7 cellular contexts compared by ENCODE assay signal in the genomic region with DNA sequence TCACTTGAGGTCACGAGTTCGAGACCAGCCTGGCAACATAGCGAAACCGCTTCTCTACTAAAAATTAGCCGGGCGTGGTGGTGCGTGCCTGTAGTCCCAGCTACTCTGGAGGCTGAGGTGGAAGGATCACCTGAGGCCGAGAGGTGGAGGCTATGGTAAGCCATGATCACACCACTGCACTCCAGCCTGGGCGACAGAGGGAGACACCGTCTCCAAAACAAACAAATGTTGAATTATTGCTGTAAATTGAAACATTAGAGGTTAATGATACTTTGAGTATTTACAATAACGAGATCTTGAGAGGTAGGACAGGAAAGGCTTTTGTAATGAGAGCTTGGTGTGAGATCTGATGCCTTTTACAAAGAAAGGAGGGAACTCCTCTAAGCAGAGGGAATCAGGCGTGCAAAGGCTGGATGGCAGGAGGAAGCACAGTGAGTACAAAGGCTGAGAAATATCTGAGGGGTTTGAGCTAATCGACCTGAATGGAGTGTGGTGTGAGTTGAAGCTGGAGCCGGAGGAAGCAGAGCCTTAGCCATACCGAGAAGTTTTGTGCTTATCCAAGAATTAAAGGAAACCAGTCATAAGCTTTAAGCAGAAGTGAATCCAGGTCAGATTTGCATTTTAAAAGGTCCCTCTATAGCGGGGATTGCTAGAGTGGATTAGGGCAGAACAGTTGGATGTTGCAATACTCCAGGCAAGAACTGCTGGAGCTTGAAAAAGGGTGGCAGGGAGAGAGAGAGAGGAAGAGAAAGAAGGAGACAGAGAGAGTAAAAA. TPM values are rescaled to one million over a fixed set of nuclear protein-coding genes. Genes with fewer than 3 reads are reported as not detected.
A peak's percentile ranks its signal among the peaks of the same experiment; 100 is the strongest.
DNase-seq lines count a peak whose midpoint lies in the region; ATAC-seq and TF ChIP-seq lines count a peak whose summit lies in the region.

No MANE protein-coding gene starts in this region.

- WGBS in heart right ventricle, 2 donors = 66 to 69% methylated on average over 16 of the region's 16 CpGs

- peaks cover 0 to 14% (median 0%) of the 10 kb centered on the region in 9 donors for H3K36me3 ChIP-seq in heart right ventricle

- H3K4me3 Mint-ChIP-seq in activated T-helper 1 cell treated with anti-CD3 and anti-CD28 coated beads, Interleukin-12 subunit alpha, Interleukin-12 subunit beta, Interleukin-2, Interleukin-4 antibody, amounts not matched to agents 30 ng/mL and 10 ng/mL and 1 ng/mL, durations not matched to agents 14 hours and 24 hours and 36 hours = peak overlapping the region; percentile 99

- no peaks in the 10 kb centered on the region for H3K27me3 ChIP-seq in heart right ventricle

- peak; percentile 47 for DNase-seq in GM12865 (ENCODE audit: low read depth)
- peak; percentile 37 for DNase-seq in NCI-H1417 treated with DMSO at 0.1 percent for 48 hours (lab: John Stamatoyannopoulos, UW)
- DNase-seq in activated T-helper 1 cell treated with anti-CD3 and anti-CD28 coated beads, Interleukin-12 subunit alpha, Interleukin-12 subunit beta, Interleukin-2, Interleukin-4 antibody, amounts not matched to agents 30 ng/mL and 10 ng/mL and 1 ng/mL, durations not matched to agents 14 hours and 24 hours and 36 hours (ENCODE audit: low spot score) = no peak
- DNase-seq in heart right ventricle = no peak
- DNase-seq in renal cortical epithelial cell (ENCODE audit: low read depth) = peak; percentile 88
- no peak for DNase-seq in activated CD8-positive, alpha-beta memory T cell treated with anti-CD3 and anti-CD28 coated beads for 24 hours

- H3K9me3 ChIP-seq in heart right ventricle = no peaks in the 10 kb centered on the region

- H3K36me3 Mint-ChIP-seq in activated T-helper 1 cell treated with anti-CD3 and anti-CD28 coated beads, Interleukin-12 subunit alpha, Interleukin-12 subunit beta, Interleukin-2, Interleukin-4 antibody, amounts not matched to agents 30 ng/mL and 10 ng/mL and 1 ng/mL, durations not matched to agents 14 hours and 24 hours and 36 hours (ENCODE audit: low read depth) = peaks cover 26% of the 10 kb centered on the region

- intact Hi-C loops in activated T-helper 1 cell treated with anti-CD3 and anti-CD28 coated beads, Interleukin-12 subunit alpha, Interleukin-12 subunit beta, Interleukin-2, Interleukin-4 antibody, amounts not matched to agents 30 ng/mL and 10 ng/mL and 1 ng/mL, durations not matched to agents 14 hours and 24 hours and 36 hours (cut with micrococcal nuclease) = loop anchor here (1.0 to 5.0 kb wide), 5 partner anchors 10 to 186 kb away; partner anchors contain the start of genes ITFG2 and TULP3
- intact Hi-C loops in heart right ventricle (cut with DNase I) = loop anchor here in 1 of 10 donors (5.0 kb wide), 1 partner anchor 154 kb away; no protein-coding TSS in a partner anchor

- no peaks in the 10 kb centered on the region for H3K9me3 Mint-ChIP-seq in activated T-helper 1 cell treated with anti-CD3 and anti-CD28 coated beads, Interleukin-12 subunit alpha, Interleukin-12 subunit beta, Interleukin-2, Interleukin-4 antibody, amounts not matched to agents 30 ng/mL and 10 ng/mL and 1 ng/mL, durations not matched to agents 14 hours and 24 hours and 36 hours

- peak overlapping the region in 7 of 10 donors; percentile 84 to 99 (median 88) for H3K27ac ChIP-seq in heart right ventricle

- peak overlapping the region; percentile 75 for H3K4me3 ChIP-seq in GM12865 (ENCODE audit: low read depth, low read length)
- H3K4me3 ChIP-seq in heart right ventricle = peak overlapping the region in 9 of 10 donors; percentile 59 to 99 (median 92)

- ATAC-seq in heart right ventricle = peak in 3 of 8 donors; percentile 3 to 39 (median 20)
- no peak for ATAC-seq in GM21390 (IDR thresholded peaks at IDR 0.05; ENCODE audit: unreplicated experiment)

- peak overlapping the region; percentile 100 for H3K27ac Mint-ChIP-seq in activated T-helper 1 cell treated with anti-CD3 and anti-CD28 coated beads, Interleukin-12 subunit alpha, Interleukin-12 subunit beta, Interleukin-2, Interleukin-4 antibody, amounts not matched to agents 30 ng/mL and 10 ng/mL and 1 ng/mL, durations not matched to agents 14 hours and 24 hours and 36 hours

- peaks cover 57% of the 10 kb centered on the region for H3K4me1 Mint-ChIP-seq in activated T-helper 1 cell treated with anti-CD3 and anti-CD28 coated beads, Interleukin-12 subunit alpha, Interleukin-12 subunit beta, Interleukin-2, Interleukin-4 antibody, amounts not matched to agents 30 ng/mL and 10 ng/mL and 1 ng/mL, durations not matched to agents 14 hours and 24 hours and 36 hours (ENCODE audit: low read depth)

- TF ChIP-seq CTCF in GM12865 (IDR thresholded peaks at IDR 0.05; ENCODE audit: insufficient read depth, low read depth, low read length, missing control alignments) (no peak), heart right ventricle (IDR thresholded peaks at IDR 0.05) (no peak)

- no peaks in the 10 kb centered on the region for H3K27me3 Mint-ChIP-seq in activated T-helper 1 cell treated with anti-CD3 and anti-CD28 coated beads, Interleukin-12 subunit alpha, Interleukin-12 subunit beta, Interleukin-2, Interleukin-4 antibody, amounts not matched to agents 30 ng/mL and 10 ng/mL and 1 ng/mL, durations not matched to agents 14 hours and 24 hours and 36 hours (ENCODE audit: insufficient read depth)

- H3K4me1 ChIP-seq in heart right ventricle = peaks cover 10 to 26% (median 18%) of the 10 kb centered on the region in 9 donors

RNA-seq across cellular contexts. Expression of gene RHNO1, which starts 1.1 kb away (rescaled TPM):
- 43.3 and 48.1 TPM in 2 replicates for total RNA-seq in activated T-helper 1 cell treated with anti-CD3 and anti-CD28 coated beads, Interleukin-12 subunit alpha, Interleukin-12 subunit beta, Interleukin-2, Interleukin-4 antibody, amounts not matched to agents 30 ng/mL and 10 ng/mL and 1 ng/mL, durations not matched to agents 14 hours and 24 hours and 36 hours
- 10 to 100 TPM in 2 of 10 donors, 1 to 10 TPM in 8; 3.7 to 10.9 (median 7.1) TPM for total RNA-seq in heart right ventricle
- polyA plus RNA-seq in heart right ventricle = 1 to 10 TPM; 2.5 to 5.3 TPM
- 18.0 and 22.7 TPM in 2 replicates for total RNA-seq in renal cortical epithelial cell

RNA-seq across cellular contexts. Expression of gene FOXM1, which starts 1.2 kb away (rescaled TPM):
- total RNA-seq in activated T-helper 1 cell treated with anti-CD3 and anti-CD28 coated beads, Interleukin-12 subunit alpha, Interleukin-12 subunit beta, Interleukin-2, Interleukin-4 antibody, amounts not matched to agents 30 ng/mL and 10 ng/mL and 1 ng/mL, durations not matched to agents 14 hours and 24 hours and 36 hours = 72.6 and 75.9 TPM in 2 replicates
- 10 to 100 TPM in 1 of 10 donors, 1 to 10 TPM in 3, under 1 TPM in 5, not detected in 1; 0.19 to 10.9 (median 0.89) TPM for total RNA-seq in heart right ventricle
- polyA plus RNA-seq in heart right ventricle = under 1 TPM; 0.14 to 0.44 TPM
- total RNA-seq in renal cortical epithelial cell = 0.60 and 4.9 TPM in 2 replicates

RNA-seq across cellular contexts. Expression of gene TULP3, which starts 12.5 kb away (rescaled TPM):
- total RNA-seq in activated T-helper 1 cell treated with anti-CD3 and anti-CD28 coated beads, Interleukin-12 subunit alpha, Interleukin-12 subunit beta, Interleukin-2, Interleukin-4 antibody, amounts not matched to agents 30 ng/mL and 10 ng/mL and 1 ng/mL, durations not matched to agents 14 hours and 24 hours and 36 hours = 7.9 and 8.6 TPM in 2 replicates
- total RNA-seq in heart right ventricle (1 to 10 TPM; 4.0 to 7.3 (median 4.6) TPM), renal cortical epithelial cell (15.5 and 27.1 TPM in 2 replicates)
- polyA plus RNA-seq in heart right ventricle = 1 to 10 TPM; 5.0 to 5.9 TPM

RNA-seq across cellular contexts. Expression of gene TEX52, which starts 21.3 kb away (rescaled TPM):
- 0.17 TPM in 1 of 2 replicates, not detected in the other for total RNA-seq in activated T-helper 1 cell treated with anti-CD3 and anti-CD28 coated beads, Interleukin-12 subunit alpha, Interleukin-12 subunit beta, Interleukin-2, Interleukin-4 antibody, amounts not matched to agents 30 ng/mL and 10 ng/mL and 1 ng/mL, durations not matched to agents 14 hours and 24 hours and 36 hours
- not detected for total RNA-seq in heart right ventricle
- polyA plus RNA-seq in heart right ventricle = not detected
- not detected in 2 replicates for total RNA-seq in renal cortical epithelial cell

RNA-seq across cellular contexts. Expression of gene NRIP2, which starts 43.3 kb away (rescaled TPM):
- total RNA-seq in activated T-helper 1 cell treated with anti-CD3 and anti-CD28 coated beads, Interleukin-12 subunit alpha, Interleukin-12 subunit beta, Interleukin-2, Interleukin-4 antibody, amounts not matched to agents 30 ng/mL and 10 ng/mL and 1 ng/mL, durations not matched to agents 14 hours and 24 hours and 36 hours = not detected in 2 replicates
- 1 to 10 TPM; 1.4 to 3.6 (median 2.5) TPM for total RNA-seq in heart right ventricle
- 1 to 10 TPM; 2.3 to 4.0 TPM for polyA plus RNA-seq in heart right ventricle
- total RNA-seq in renal cortical epithelial cell = not detected in 2 replicates

Comparison
In these comparisons a context has a peak if more than half of its experiments do, and no peak if none do; other contexts are left out.
1. DNase-seq: peak in GM12865 (single experiment), NCI-H1417 treated with DMSO at 0.1 percent for 48 hours (single experiment) and renal cortical epithelial cell (single experiment); none in activated T-helper 1 cell treated with anti-CD3 and anti-CD28 coated beads, Interleukin-12 subunit alpha, Interleukin-12 subunit beta, Interleukin-2, Interleukin-4 antibody, amounts not matched to agents 30 ng/mL and 10 ng/mL and 1 ng/mL, durations not matched to agents 14 hours and 24 hours and 36 hours (single experiment), heart right ventricle (0 of 2) and activated CD8-positive, alpha-beta memory T cell treated with anti-CD3 and anti-CD28 coated beads for 24 hours (single experiment).